Comparison of ENCODE assay signal across 11 cellular contexts in the genomic region with DNA sequence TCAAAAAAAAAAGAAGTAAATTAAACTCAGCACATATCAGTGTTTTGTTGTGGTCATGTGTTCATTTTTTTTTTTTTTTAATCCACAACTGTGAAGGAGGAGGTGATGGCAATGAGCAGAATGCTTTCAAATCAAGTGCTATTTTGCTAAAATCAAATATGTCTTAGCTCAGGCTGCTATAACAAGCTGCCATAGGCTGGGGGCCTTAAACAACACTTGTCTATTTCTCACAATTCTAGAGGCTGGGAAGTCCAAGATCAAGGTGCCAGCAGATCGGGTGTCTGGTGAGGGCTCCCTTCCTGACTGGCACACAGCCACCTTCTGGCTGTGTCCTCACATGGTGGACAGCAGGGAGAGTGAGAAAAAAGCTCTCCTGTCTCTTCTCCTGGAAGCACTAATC.
A peak's percentile ranks its signal among the peaks of the same experiment; 100 is the strongest.
DNase-seq lines count a peak whose midpoint lies in the region; ATAC-seq lines count a peak whose summit lies in the region.
"Had no signal": no experiment of that assay in that cellular context is flagged by ENCODE, and none has a peak within 500 bp of the region (broad histone marks: within the 10 kb centered on the region; RNA-seq: fewer than 3 reads in every experiment).

No MANE protein-coding gene starts in this region.

- no peak overlapping the region for H3K27ac ChIP-seq in BLaER1
- peak overlapping the region; percentile 49 for H3K27ac ChIP-seq in KOPT-K1 (ENCODE audit: low read depth, low read length, poor library complexity, severe bottlenecking)
- H3K27ac ChIP-seq: SJCRH30 had no signal

- no peaks in the 10 kb centered on the region for H3K27me3 ChIP-seq in BLaER1
- H3K27me3 ChIP-seq: SJCRH30 had no signal

- H3K4me1 ChIP-seq in BLaER1: peaks cover 70% of the 10 kb centered on the region
- H3K4me1 ChIP-seq: SJCRH30 had no signal

- peak overlapping the region; percentile 30 for H3K27ac Mint-ChIP-seq in dendritic cell treated with granulocyte-macrophage colony-stimulating factor and Interleukin-4, amounts not matched to agents 40 ng/mL and 50 ng/mL, for 4 days
- H3K27ac Mint-ChIP-seq in natural killer cell treated with Interleukin-12 subunit alpha and Interleukin-12 subunit beta and Interleukin-15 and Interleukin-18, amount 100 ng/mL, for 72 hours: peak overlapping the region; percentile 96 to 99

- peaks cover 42% of the 10 kb centered on the region for H3K4me1 Mint-ChIP-seq in dendritic cell treated with granulocyte-macrophage colony-stimulating factor and Interleukin-4, amounts not matched to agents 40 ng/mL and 50 ng/mL, for 4 days (ENCODE audit: low read depth)
- H3K4me1 Mint-ChIP-seq in natural killer cell treated with Interleukin-12 subunit alpha and Interleukin-12 subunit beta and Interleukin-15 and Interleukin-18, amount 100 ng/mL, for 72 hours (ENCODE audit: low read depth in 2 of 2): peaks cover 67 to 68% of the 10 kb centered on the region in 2 donors

- no peak overlapping the region for H3K4me3 Mint-ChIP-seq in dendritic cell treated with granulocyte-macrophage colony-stimulating factor and Interleukin-4, amounts not matched to agents 40 ng/mL and 50 ng/mL, for 4 days
- H3K4me3 Mint-ChIP-seq in natural killer cell treated with Interleukin-12 subunit alpha and Interleukin-12 subunit beta and Interleukin-15 and Interleukin-18, amount 100 ng/mL, for 72 hours: peak overlapping the region; percentile 87

- intact Hi-C loops in dendritic cell treated with granulocyte-macrophage colony-stimulating factor and Interleukin-4, amounts not matched to agents 40 ng/mL and 50 ng/mL, for 4 days (cut with micrococcal nuclease): no loop called here

- H3K36me3 ChIP-seq in BLaER1: peaks cover 79% of the 10 kb centered on the region
- H3K36me3 ChIP-seq in KOPT-K1 (ENCODE audit: insufficient read depth, low read length): no peaks in the 10 kb centered on the region
- H3K36me3 ChIP-seq: SJCRH30 had no signal

- no peak overlapping the region for H3K4me3 ChIP-seq in BLaER1
- H3K4me3 ChIP-seq: SJCRH30 had no signal

- ATAC-seq in natural killer cell treated with Interleukin-12 subunit alpha and Interleukin-12 subunit beta and Interleukin-15 and Interleukin-18, amount 100 ng/mL, for 72 hours: no peak

- in situ Hi-C loops in KBM-7 (cut with MboI; ENCODE audit: low pct_unique_long_range_greater_than_20kb, low sequenced_read_pairs): no loop called here

- H4K20me1 ChIP-seq in BLaER1: peaks cover 100% of the 10 kb centered on the region

- peaks cover 31% of the 10 kb centered on the region for H3K9me3 ChIP-seq in BLaER1
- peaks cover 9% of the 10 kb centered on the region for H3K9me3 ChIP-seq in KOPT-K1 (ENCODE audit: insufficient read depth, low read length, poor library complexity, severe bottlenecking)
- H3K9me3 ChIP-seq: SJCRH30 had no signal

- H3K9me3 Mint-ChIP-seq in dendritic cell treated with granulocyte-macrophage colony-stimulating factor and Interleukin-4, amounts not matched to agents 40 ng/mL and 50 ng/mL, for 4 days: no peaks in the 10 kb centered on the region
- peaks cover 4% of the 10 kb centered on the region for H3K9me3 Mint-ChIP-seq in natural killer cell treated with Interleukin-12 subunit alpha and Interleukin-12 subunit beta and Interleukin-15 and Interleukin-18, amount 100 ng/mL, for 72 hours

- peaks cover 22% of the 10 kb centered on the region for H3K36me3 Mint-ChIP-seq in dendritic cell treated with granulocyte-macrophage colony-stimulating factor and Interleukin-4, amounts not matched to agents 40 ng/mL and 50 ng/mL, for 4 days (ENCODE audit: low read depth)
- H3K36me3 Mint-ChIP-seq in natural killer cell treated with Interleukin-12 subunit alpha and Interleukin-12 subunit beta and Interleukin-15 and Interleukin-18, amount 100 ng/mL, for 72 hours: peaks cover 22% of the 10 kb centered on the region

- H3K9ac ChIP-seq in BLaER1: no peak overlapping the region

- H3K27me3 Mint-ChIP-seq in dendritic cell treated with granulocyte-macrophage colony-stimulating factor and Interleukin-4, amounts not matched to agents 40 ng/mL and 50 ng/mL, for 4 days: no peaks in the 10 kb centered on the region
- H3K27me3 Mint-ChIP-seq in natural killer cell treated with Interleukin-12 subunit alpha and Interleukin-12 subunit beta and Interleukin-15 and Interleukin-18, amount 100 ng/mL, for 72 hours: no peaks in the 10 kb centered on the region

- peak overlapping the region; percentile 73; the same call in 1 of the 2 replicates for H3K4me2 ChIP-seq in BLaER1

- DNase-seq in natural killer cell treated with Interleukin-12 subunit alpha and Interleukin-12 subunit beta and Interleukin-15 and Interleukin-18, amount 100 ng/mL, for 72 hours (ENCODE audit: low spot score): no peak
- DNase-seq in NCI-H69 (lab: John Stamatoyannopoulos, UW) (no peak), H4 (ENCODE audit: low spot score) (no peak), KBM-7 (no peak), NOMO-1 (lab: John Stamatoyannopoulos, UW; ENCODE audit: unreplicated experiment in 2 of 2) (no peak)
- DNase-seq: activated CD4-positive, alpha-beta T cell treated with anti-CD3 and anti-CD28 coated beads for 4 hours; NCI-H446; SJCRH30 had no signal
